In genomic region chr13:43880930-43881329, GRCh38 we compare ENCODE assay signal across 15 cellular contexts. TPM values are rescaled to one million over a fixed set of nuclear protein-coding genes. Genes with fewer than 3 reads are reported as not detected.
A peak's percentile ranks its signal among the peaks of the same experiment; 100 is the strongest.
DNase-seq lines count a peak whose midpoint lies in the region; ATAC-seq, FAIRE-seq and TF ChIP-seq lines count a peak whose summit lies in the region.
"Had no signal": no experiment of that assay in that cellular context is flagged by ENCODE, and none has a peak within 500 bp of the region (broad histone marks: within the 10 kb centered on the region; RNA-seq: fewer than 3 reads in every experiment).

No MANE protein-coding gene starts in this region.

- H3K4me3 ChIP-seq in KMS-11 (IDR thresholded peaks at IDR 0.05; ENCODE audit: insufficient read depth, low read depth, low read length) (no peak overlapping the region), fibroblast of the aortic adventitia (ENCODE audit: low read depth, low read length) (no peak overlapping the region), smooth muscle cell (no peak overlapping the region), BE2C (ENCODE audit: low read depth, low read length) (no peak overlapping the region)

- H3K79me2 ChIP-seq in KMS-11 (ENCODE audit: insufficient read depth, low read depth) (no peaks in the 10 kb centered on the region), smooth muscle cell (ENCODE audit: low read depth) (peaks cover 14% of the 10 kb centered on the region)

- peaks cover 24% of the 10 kb centered on the region for H3K4me1 Mint-ChIP-seq in T-helper 17 cell

- peaks cover 3% of the 10 kb centered on the region for H3K36me3 Mint-ChIP-seq in T-helper 17 cell (ENCODE audit: low read depth)

- H4K20me1 ChIP-seq in KMS-11 (ENCODE audit: insufficient read depth) (no peaks in the 10 kb centered on the region), smooth muscle cell (ENCODE audit: low read depth) (no peaks in the 10 kb centered on the region)

- no peak overlapping the region for H3K4me3 Mint-ChIP-seq in T-helper 17 cell

- no peak for FAIRE-seq in HTR-8/SVneo (lab: Jason Lieb, UNC)
- FAIRE-seq: H1 had no signal

- H3K9me3 ChIP-seq in T-helper 17 cell (ENCODE audit: control insufficient read depth, low read length, poor library complexity, severe bottlenecking) (no peaks in the 10 kb centered on the region), smooth muscle cell (replicated peaks; ENCODE audit: low read depth) (no peaks in the 10 kb centered on the region), BE2C (no peaks in the 10 kb centered on the region)
- H3K9me3 ChIP-seq: right atrium auricular region had no signal

- no peak overlapping the region for H3K27ac ChIP-seq in KMS-11
- no peak overlapping the region for H3K27ac ChIP-seq in smooth muscle cell (ENCODE audit: low read depth)

- no peaks in the 10 kb centered on the region for H3K27me3 ChIP-seq in KMS-11 (ENCODE audit: insufficient read depth, low read depth)
- H3K27me3 ChIP-seq in smooth muscle cell (ENCODE audit: low read depth): no peaks in the 10 kb centered on the region
- peaks cover 10% of the 10 kb centered on the region for H3K27me3 ChIP-seq in BE2C
- H3K27me3 ChIP-seq: right atrium auricular region had no signal

- H3K36me3 ChIP-seq in KMS-11 (ENCODE audit: insufficient read depth) (no peaks in the 10 kb centered on the region), smooth muscle cell (ENCODE audit: low read depth) (no peaks in the 10 kb centered on the region), BE2C (no peaks in the 10 kb centered on the region)
- H3K36me3 ChIP-seq: right atrium auricular region had no signal

- H3K4me1 ChIP-seq in KMS-11 (ENCODE audit: low read depth, poor library complexity, severe bottlenecking): peaks cover 25% of the 10 kb centered on the region
- peaks cover 13% of the 10 kb centered on the region for H3K4me1 ChIP-seq in smooth muscle cell (ENCODE audit: low read depth)
- H3K4me1 ChIP-seq in BE2C: no peaks in the 10 kb centered on the region

- no peak for ATAC-seq in T-helper 17 cell
- ATAC-seq: naive thymus-derived CD4-positive, alpha-beta T cell; Right ventricle myocardium inferior had no signal

- DNase-seq in T-helper 17 cell (no peak), fibroblast of the aortic adventitia (ENCODE audit: low read depth) (peak; percentile 31), smooth muscle cell (lab: John Stamatoyannopoulos, UW; ENCODE audit: unreplicated experiment) (no peak), HTR-8/SVneo (ENCODE audit: insufficient read length, low spot score) (no peak), BE2C (no peak), GM03348 (ENCODE audit: low spot score) (no peak)
- DNase-seq: C1 segment of cervical spinal cord; naive thymus-derived CD4-positive, alpha-beta T cell; NCI-H2029 treated with DMSO at 0.1 percent for 48 hours; stimulated activated CD4-positive, alpha-beta T cell treated with anti-CD3 and anti-CD28 coated beads, Interleukin-1b, Interleukin-23, amount 100 ng/mL, for 48 hours; T-helper 2 cell had no signal

- H3K27me3 Mint-ChIP-seq in T-helper 17 cell: no peaks in the 10 kb centered on the region

- no peaks in the 10 kb centered on the region for H3F3A ChIP-seq in smooth muscle cell (ENCODE audit: low read depth)

- H3K9ac ChIP-seq in KMS-11 (no peak overlapping the region; the same call in 1 of the 2 replicates), smooth muscle cell (ENCODE audit: low read depth) (no peak overlapping the region)

- TF ChIP-seq CTCF in KMS-11 (conservative IDR thresholded peaks at IDR 0.05; ENCODE audit: low read depth, low read length) (no peak), fibroblast of the aortic adventitia (IDR thresholded peaks at IDR 0.05; ENCODE audit: insufficient read depth, low read length) (no peak), smooth muscle cell (IDR thresholded peaks at IDR 0.05; ENCODE audit: borderline replicate concordance, insufficient read depth, poor library complexity, severe bottlenecking) (no peak), BE2C (IDR thresholded peaks at IDR 0.05; ENCODE audit: low read depth, low read length) (no peak)

- H2AFZ ChIP-seq in KMS-11 (ENCODE audit: low read depth) (no peak overlapping the region), smooth muscle cell (ENCODE audit: low read depth) (no peak overlapping the region)

- peak overlapping the region; percentile 2 for H3K27ac Mint-ChIP-seq in T-helper 17 cell

- H3K4me2 ChIP-seq in KMS-11 (peak overlapping the region; percentile 87), smooth muscle cell (peak overlapping the region; percentile 90)

RNA-seq across cellular contexts. Expression of gene LACC1, which starts 1.2 kb away (rescaled TPM):
- 1 to 10 TPM; 3.1 to 4.0 TPM for total RNA-seq in T-helper 17 cell
- 22.9 and 32.9 TPM in 2 replicates for total RNA-seq in fibroblast of the aortic adventitia (ENCODE audit: low replicate concordance)
- total RNA-seq in smooth muscle cell: 6.8 and 8.7 TPM in 2 replicates
- polyA plus RNA-seq in smooth muscle cell: 2.0 and 3.3 TPM in 2 replicates
- 0.25 TPM for polyA plus RNA-seq in BE2C (2012; ENCODE audit: insufficient read depth, insufficient read length, low read depth)

RNA-seq across cellular contexts. Expression of gene CCDC122, which starts 1.4 kb away (rescaled TPM):
- total RNA-seq in T-helper 17 cell: 1 to 10 TPM; 1.3 to 1.4 TPM
- total RNA-seq in fibroblast of the aortic adventitia (ENCODE audit: low replicate concordance): 1.1 and 11.2 TPM in 2 replicates
- 2.8 and 10.8 TPM in 2 replicates for total RNA-seq in smooth muscle cell
- polyA plus RNA-seq in smooth muscle cell: 3.8 and 8.1 TPM in 2 replicates
- polyA plus RNA-seq in BE2C (2012; ENCODE audit: insufficient read depth, insufficient read length, low read depth): 1.2 TPM
- polyA plus RNA-seq: naive thymus-derived CD4-positive, alpha-beta T cell had no signal
